ENCODE assay signal across 1 cellular context in the genomic region with DNA sequence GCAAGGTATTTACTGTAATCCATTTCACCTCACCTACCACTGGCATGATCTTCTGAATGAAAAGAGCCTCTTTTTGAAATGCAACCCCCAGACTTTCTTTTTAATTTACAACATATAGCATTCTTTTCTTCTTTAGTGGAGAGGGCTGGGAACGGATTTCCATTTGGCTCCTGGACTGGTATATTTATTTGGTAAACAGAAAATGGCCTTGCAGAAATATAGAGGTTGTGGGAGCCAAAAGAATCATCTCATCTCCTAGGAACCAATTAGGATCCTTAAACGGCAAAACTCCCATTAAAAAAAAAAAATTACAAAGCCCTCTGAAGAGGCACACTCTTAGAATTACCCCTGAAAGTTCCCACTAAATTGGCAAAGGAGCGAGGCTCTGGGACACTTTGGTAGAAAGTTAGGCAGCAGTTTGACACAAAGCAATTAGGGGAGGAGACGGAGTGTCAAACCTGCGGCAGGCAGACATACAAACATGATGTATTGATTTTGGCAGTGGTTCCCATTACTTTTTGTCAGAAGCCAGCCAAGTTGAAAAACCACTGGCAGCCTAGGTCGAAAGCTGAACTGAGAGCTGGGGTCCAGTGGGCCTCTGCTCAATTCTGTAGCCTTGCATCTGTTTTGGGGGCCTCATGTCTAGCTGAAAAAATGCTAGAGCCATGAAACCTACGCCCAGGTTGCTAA.
TF ChIP-seq lines count a peak whose summit lies in the region.

No MANE protein-coding gene starts in this region.

TF ChIP-seq in SK-N-SH treated with all-trans-retinoic acid at 6 μM for 48 hours, 23 proteins besides CTCF, POLR2A, EP300 and RAD21 (continued from another document):
- TF ChIP-seq, protein P1, sequence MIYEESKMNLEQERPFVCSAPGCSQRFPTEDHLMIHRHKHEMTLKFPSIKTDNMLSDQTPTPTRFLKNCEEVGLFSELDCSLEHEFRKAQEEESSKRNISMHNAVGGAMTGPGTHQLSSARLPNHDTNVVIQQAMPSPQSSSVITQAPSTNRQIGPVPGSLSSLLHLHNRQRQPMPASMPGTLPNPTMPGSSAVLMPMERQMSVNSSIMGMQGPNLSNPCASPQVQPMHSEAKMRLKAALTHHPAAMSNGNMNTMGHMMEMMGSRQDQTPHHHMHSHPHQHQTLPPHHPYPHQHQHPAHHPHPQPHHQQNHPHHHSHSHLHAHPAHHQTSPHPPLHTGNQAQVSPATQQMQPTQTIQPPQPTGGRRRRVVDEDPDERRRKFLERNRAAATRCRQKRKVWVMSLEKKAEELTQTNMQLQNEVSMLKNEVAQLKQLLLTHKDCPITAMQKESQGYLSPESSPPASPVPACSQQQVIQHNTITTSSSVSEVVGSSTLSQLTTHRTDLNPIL (CRISPR knock-in tag; IDR thresholded peaks at IDR 0.05; ENCODE audit: low read depth) = no peak
- no peak for TF ChIP-seq ZFP3 (CRISPR knock-in tag; IDR thresholded peaks at IDR 0.05)
- TF ChIP-seq, protein P2, sequence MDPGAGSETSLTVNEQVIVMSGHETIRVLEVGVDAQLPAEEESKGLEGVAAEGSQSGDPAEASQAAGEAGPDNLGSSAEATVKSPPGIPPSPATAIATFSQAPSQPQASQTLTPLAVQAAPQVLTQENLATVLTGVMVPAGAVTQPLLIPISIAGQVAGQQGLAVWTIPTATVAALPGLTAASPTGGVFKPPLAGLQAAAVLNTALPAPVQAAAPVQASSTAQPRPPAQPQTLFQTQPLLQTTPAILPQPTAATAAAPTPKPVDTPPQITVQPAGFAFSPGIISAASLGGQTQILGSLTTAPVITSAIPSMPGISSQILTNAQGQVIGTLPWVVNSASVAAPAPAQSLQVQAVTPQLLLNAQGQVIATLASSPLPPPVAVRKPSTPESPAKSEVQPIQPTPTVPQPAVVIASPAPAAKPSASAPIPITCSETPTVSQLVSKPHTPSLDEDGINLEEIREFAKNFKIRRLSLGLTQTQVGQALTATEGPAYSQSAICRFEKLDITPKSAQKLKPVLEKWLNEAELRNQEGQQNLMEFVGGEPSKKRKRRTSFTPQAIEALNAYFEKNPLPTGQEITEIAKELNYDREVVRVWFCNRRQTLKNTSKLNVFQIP (CRISPR knock-in tag; IDR thresholded peaks at IDR 0.05; ENCODE audit: borderline replicate concordance, low read depth) = no peak
- TF ChIP-seq ESRRG (CRISPR knock-in tag; IDR thresholded peaks at IDR 0.05) = no peak
- TF ChIP-seq ZNF565 (CRISPR knock-in tag; conservative IDR thresholded peaks at IDR 0.05; ENCODE audit: low read depth) = no peak
- TF ChIP-seq ZNF8 (CRISPR knock-in tag; IDR thresholded peaks at IDR 0.05) = no peak
- TF ChIP-seq RARB (CRISPR knock-in tag; IDR thresholded peaks at IDR 0.05) = no peak
- no peak for TF ChIP-seq ZNF70 (CRISPR knock-in tag; IDR thresholded peaks at IDR 0.05)
- TF ChIP-seq GLIS3 (CRISPR knock-in tag; IDR thresholded peaks at IDR 0.05) = no peak
- TF ChIP-seq ZFP30 (CRISPR knock-in tag; IDR thresholded peaks at IDR 0.05) = no peak
- no peak for TF ChIP-seq BACH2 (CRISPR knock-in tag; IDR thresholded peaks at IDR 0.05; ENCODE audit: borderline replicate concordance)
- no peak for TF ChIP-seq TCF4 (CRISPR knock-in tag; IDR thresholded peaks at IDR 0.05; ENCODE audit: borderline replicate concordance)
